8 cellular contexts compared by ENCODE assay signal in genomic region chr5:95554647-95555548, GRCh38. TPM values are rescaled to one million over a fixed set of nuclear protein-coding genes. Genes with fewer than 3 reads are reported as not detected.
DNase-seq lines count a peak whose midpoint lies in the region; ATAC-seq and TF ChIP-seq lines count a peak whose summit lies in the region.

TSS of gene ARSK (plus strand) at chr5:95555101. CDS start at chr5:95555279, 178 bp downstream.
TSS of gene SKIC3 (minus strand) at chr5:95554977. CDS start at chr5:95547150, 7,827 bp downstream.

- TF ChIP-seq POLR2A in thyroid gland (IDR thresholded peaks at IDR 0.05), result peak in 1 of 2 donors; percentile 93

- no peaks in the 10 kb centered on the region for H3K9me3 Mint-ChIP-seq in activated naive CD8-positive, alpha-beta T cell treated with anti-CD3 and anti-CD28 coated beads for 36 hours
- H3K9me3 Mint-ChIP-seq in osteocyte (ENCODE audit: unreplicated experiment), result no peaks in the 10 kb centered on the region

- peak; percentile 21 for TF ChIP-seq CTCF in GM10266 (IDR thresholded peaks at IDR 0.05; ENCODE audit: control insufficient read depth, insufficient read depth, low read depth, missing control alignments)
- TF ChIP-seq CTCF in osteocyte (IDR thresholded peaks at IDR 0.05), result peak; percentile 57
- peak in 4 of 6 experiments; percentile 23 to 42 (median 34) for TF ChIP-seq CTCF in thyroid gland (IDR thresholded peaks at IDR 0.05)

- H3K4me1 Mint-ChIP-seq in activated naive CD8-positive, alpha-beta T cell treated with anti-CD3 and anti-CD28 coated beads for 36 hours, result peaks cover 32% of the 10 kb centered on the region
- H3K4me1 Mint-ChIP-seq in osteocyte (ENCODE audit: unreplicated experiment), result peaks cover 35% of the 10 kb centered on the region

- no peaks in the 10 kb centered on the region for H3K9me3 ChIP-seq in thyroid gland

- 0% methylated on average over 44 to 46 of the region's 63 CpGs for WGBS in thyroid gland, 2 donors

- ATAC-seq in HG02610 (IDR thresholded peaks at IDR 0.05; ENCODE audit: unreplicated experiment) (peak; percentile 87), SK-N-SH treated with all-trans-retinoic acid at 6 μM for 48 hours (peak; percentile 97)

- H3K27me3 ChIP-seq in thyroid gland, result no peaks in the 10 kb centered on the region

- no peaks in the 10 kb centered on the region for H3K27me3 Mint-ChIP-seq in activated naive CD8-positive, alpha-beta T cell treated with anti-CD3 and anti-CD28 coated beads for 36 hours
- no peaks in the 10 kb centered on the region for H3K27me3 Mint-ChIP-seq in osteocyte (ENCODE audit: unreplicated experiment)

- H3K36me3 Mint-ChIP-seq in activated naive CD8-positive, alpha-beta T cell treated with anti-CD3 and anti-CD28 coated beads for 36 hours, result peaks cover 10% of the 10 kb centered on the region
- H3K36me3 Mint-ChIP-seq in osteocyte (ENCODE audit: unreplicated experiment), result peaks cover 9% of the 10 kb centered on the region

- H3K4me3 ChIP-seq in thyroid gland (replicated peaks in 1 of 3), result peak within 1 kb of the TSS; percentile 38 to 64 (median 48)

- H3K27ac ChIP-seq in thyroid gland, result peak within 1 kb of the TSS; percentile 64 to 90 (median 89)

- DNase-seq in GM10266 (ENCODE audit: extremely low spot score) (peak; percentile 84), NCI-H1092 (lab: John Stamatoyannopoulos, UW) (peak; percentile 90), head of caudate nucleus (peak; percentile 87 to 98 (median 95)), osteocyte (ENCODE audit: extremely low spot score, unreplicated experiment) (peak; percentile 97), thyroid gland (peak; percentile 96)
- peak; percentile 87 for DNase-seq in activated naive CD8-positive, alpha-beta T cell treated with anti-CD3 and anti-CD28 coated beads for 36 hours

- no peaks in the 10 kb centered on the region for H3K36me3 ChIP-seq in thyroid gland

- intact Hi-C loops in head of caudate nucleus (cut with DNase I) (loop anchor here (10.0 kb wide), 2 partner anchors 90 to 280 kb away; partner anchors contain the start of gene RFESD), thyroid gland (cut with DNase I) (no loop called here)

- H3K27ac Mint-ChIP-seq in activated naive CD8-positive, alpha-beta T cell treated with anti-CD3 and anti-CD28 coated beads for 36 hours, result peak within 1 kb of the TSS; percentile 92
- H3K27ac Mint-ChIP-seq in osteocyte (ENCODE audit: unreplicated experiment), result peak within 1 kb of the TSS; percentile 93

- peak within 1 kb of the TSS; percentile 97 for H3K4me3 Mint-ChIP-seq in activated naive CD8-positive, alpha-beta T cell treated with anti-CD3 and anti-CD28 coated beads for 36 hours
- H3K4me3 Mint-ChIP-seq in osteocyte (ENCODE audit: unreplicated experiment), result peak within 1 kb of the TSS; percentile 89

- peaks cover 11 to 12% of the 10 kb centered on the region in 2 donors for H3K4me1 ChIP-seq in thyroid gland

TF ChIP-seq in SK-N-SH treated with all-trans-retinoic acid at 6 μM for 48 hours, 23 proteins besides CTCF, POLR2A, EP300 and RAD21:
- TF ChIP-seq ISL1 (CRISPR knock-in tag; IDR thresholded peaks at IDR 0.05) (no peak), RARB (CRISPR knock-in tag; IDR thresholded peaks at IDR 0.05) (no peak), CREB5 (CRISPR knock-in tag; IDR thresholded peaks at IDR 0.05; ENCODE audit: low read depth) (no peak), ARNTL (CRISPR knock-in tag; IDR thresholded peaks at IDR 0.05; ENCODE audit: borderline replicate concordance, low read depth) (no peak), TSHZ2 (CRISPR knock-in tag; IDR thresholded peaks at IDR 0.05) (no peak), TCF4 (CRISPR knock-in tag; IDR thresholded peaks at IDR 0.05; ENCODE audit: borderline replicate concordance) (no peak), GLIS3 (CRISPR knock-in tag; IDR thresholded peaks at IDR 0.05) (no peak), ZFP30 (CRISPR knock-in tag; IDR thresholded peaks at IDR 0.05) (no peak), ZNF565 (CRISPR knock-in tag; conservative IDR thresholded peaks at IDR 0.05; ENCODE audit: low read depth) (no peak), OSR1 (CRISPR knock-in tag; IDR thresholded peaks at IDR 0.05) (no peak)

RNA-seq across cellular contexts. Expression of gene ARSK, which starts in this region (rescaled TPM):
- total RNA-seq in activated naive CD8-positive, alpha-beta T cell treated with anti-CD3 and anti-CD28 coated beads for 36 hours, result 1 to 10 TPM; 4.1 to 5.2 TPM
- total RNA-seq in osteocyte, result 9.4 and 10.7 TPM in 2 replicates
- 10 to 100 TPM in 2 of 4 donors, 1 to 10 TPM in 2; 7.8 to 11.4 (median 9.3) TPM for total RNA-seq in thyroid gland

RNA-seq across cellular contexts. Expression of gene SKIC3, which starts in this region (rescaled TPM):
- total RNA-seq in activated naive CD8-positive, alpha-beta T cell treated with anti-CD3 and anti-CD28 coated beads for 36 hours, result 10 to 100 TPM; 66.5 to 68.7 TPM
- 102 and 115 TPM in 2 replicates for total RNA-seq in osteocyte
- total RNA-seq in thyroid gland, result 100 to 1,000 TPM in 1 of 4 donors, 10 to 100 TPM in 3; 77.0 to 111 (median 91.2) TPM

Comparison
In these comparisons a context has a peak if more than half of its experiments do, and no peak if none do; other contexts are left out.
1. Peak in every context shown above with its lines: DNase-seq, ATAC-seq, H3K4me3 ChIP-seq and H3K27ac ChIP-seq.